In genomic region chrX:750263-750662, GRCh38 we compare ENCODE assay signal across 20 cellular contexts.
"Had no signal": no experiment of that assay in that cellular context is flagged by ENCODE, and none has a peak within 500 bp of the region (broad histone marks: within the 10 kb centered on the region; RNA-seq: fewer than 3 reads in every experiment).

No MANE protein-coding gene starts in this region.

- H3K9me3 ChIP-seq: thoracic aorta, uterus had no signal

- FAIRE-seq: bronchial epithelial cell had no signal

- ATAC-seq: foreskin keratinocyte; heart left ventricle; naive thymus-derived CD8-positive, alpha-beta T cell had no signal

- H3K4me1 ChIP-seq: esophagus muscularis mucosa, foreskin keratinocyte, heart left ventricle, parathyroid adenoma, right atrium auricular region, uterus had no signal

- H3K36me3 ChIP-seq: esophagus muscularis mucosa, heart left ventricle, right atrium auricular region, thoracic aorta, uterus had no signal

- H2AFZ ChIP-seq: parathyroid adenoma had no signal

- DNase-seq: activated B cell treated with CpG ODN at 0.5 μM for 24 hours; activated CD4-positive, alpha-beta memory T cell treated with anti-CD3 and anti-CD28 coated beads for 36 hours; activated T-cell treated with anti-CD3 and anti-CD28 coated beads, Interleukin-2, amount 50 U/mL, for 48 hours; anterior cingulate cortex; dermis blood vessel endothelial cell; effector CD4-positive, alpha-beta T cell; foreskin keratinocyte; heart left ventricle; hypothalamus; immature natural killer cell; nucleus accumbens; stimulated activated naive CD4-positive, alpha-beta T cell treated with Interleukin-2 at 50 U/mL for 16 hours; trophoblast cell; uterus had no signal

- H3K27me3 ChIP-seq: foreskin keratinocyte, heart left ventricle, right atrium auricular region, uterus had no signal

- H3K9ac ChIP-seq: parathyroid adenoma had no signal

- H3K27ac ChIP-seq: esophagus muscularis mucosa, foreskin keratinocyte, heart left ventricle, parathyroid adenoma, right atrium auricular region, thoracic aorta, uterus had no signal

- H3K79me2 ChIP-seq: parathyroid adenoma had no signal

- H3K4me3 ChIP-seq: esophagus muscularis mucosa, heart left ventricle, right atrium auricular region, thoracic aorta, uterus had no signal
